ENCODE assay signal across 11 cellular contexts in the genomic region with DNA sequence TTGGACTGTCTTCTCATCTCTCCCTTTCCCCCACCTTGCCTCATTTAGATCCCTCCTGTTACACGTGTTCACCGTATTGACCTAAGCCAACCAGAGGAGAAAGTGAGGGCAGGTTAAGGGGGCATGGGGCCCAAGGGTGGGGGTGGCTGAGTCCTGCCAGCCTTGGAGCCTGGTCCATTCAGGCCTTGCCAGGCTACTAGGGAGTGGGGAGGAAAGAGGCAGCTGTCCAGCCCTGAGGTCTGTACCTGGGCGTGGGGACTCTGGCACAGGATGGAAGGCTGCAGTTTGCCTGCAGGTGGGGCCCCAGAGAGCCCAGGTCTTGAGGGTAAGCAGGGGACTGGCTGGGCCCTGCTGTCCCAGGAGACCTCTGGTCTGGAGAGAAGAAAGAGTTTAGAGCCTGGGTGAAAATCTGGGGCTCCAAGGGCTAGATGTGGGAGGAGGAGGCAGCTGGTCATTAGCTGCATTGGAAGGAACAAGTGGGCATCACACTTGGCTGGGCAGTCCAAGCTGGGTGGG.
DNase-seq lines count a peak whose midpoint lies in the region; ATAC-seq and TF ChIP-seq lines count a peak whose summit lies in the region.
"Had no signal": no experiment of that assay in that cellular context is flagged by ENCODE, and none has a peak within 500 bp of the region (broad histone marks: within the 10 kb centered on the region; RNA-seq: fewer than 3 reads in every experiment).

No MANE protein-coding gene starts in this region.

- H3K27me3 ChIP-seq in breast epithelium, result no peaks in the 10 kb centered on the region
- no peaks in the 10 kb centered on the region for H3K27me3 ChIP-seq in upper lobe of right lung

- POLR2A ChIA-PET in MCF 10A (lab: Yijun Ruan, JAX) (interaction anchor here (0.7 kb wide), 1 partner anchor 169 kb away, joined by 4 read pairs; no protein-coding TSS in a partner anchor), activated B cell treated with CpG ODN at 0.5 μM for 24 hours (lab: Charles Lee) (interaction anchor here (1.3 to 12.5 kb wide), 6 partner anchors 9 to 143 kb away, joined by 4 to 202 read pairs (median 8); partner anchors contain the start of gene RFTN1)

- no TSS peak for BruUV-seq in MCF 10A (replicated peaks; lab: Mats Ljungman, UMichigan)

- peaks cover 6% of the 10 kb centered on the region for H3K36me3 Mint-ChIP-seq in MCF 10A (ENCODE audit: insufficient read depth, unreplicated experiment)
- peaks cover 84% of the 10 kb centered on the region for H3K36me3 Mint-ChIP-seq in activated B cell treated with CpG ODN at 0.5 μM for 24 hours (ENCODE audit: low read depth)
- no peaks in the 10 kb centered on the region for H3K36me3 Mint-ChIP-seq in memory B cell

- TF ChIP-seq CTCF in MCF 10A (IDR thresholded peaks at IDR 0.05; ENCODE audit: unreplicated experiment), result no peak
- no peak for TF ChIP-seq CTCF in breast epithelium (IDR thresholded peaks at IDR 0.05)
- no peak for TF ChIP-seq CTCF in activated B cell treated with CpG ODN at 0.5 μM for 24 hours (IDR thresholded peaks at IDR 0.05)
- TF ChIP-seq CTCF in upper lobe of right lung (IDR thresholded peaks at IDR 0.05), result no peak

- H3K4me3 Mint-ChIP-seq in MCF 10A (ENCODE audit: unreplicated experiment) (no peak overlapping the region), activated B cell treated with CpG ODN at 0.5 μM for 24 hours (peak overlapping the region; percentile 75), memory B cell (peak overlapping the region; percentile 52)

- H3K4me1 Mint-ChIP-seq in MCF 10A (ENCODE audit: insufficient read depth, unreplicated experiment), result peaks cover 12% of the 10 kb centered on the region
- peaks cover 95% of the 10 kb centered on the region for H3K4me1 Mint-ChIP-seq in activated B cell treated with CpG ODN at 0.5 μM for 24 hours
- peaks cover 59% of the 10 kb centered on the region for H3K4me1 Mint-ChIP-seq in memory B cell

- H3K4me1 ChIP-seq in breast epithelium, result no peaks in the 10 kb centered on the region
- H3K4me1 ChIP-seq in upper lobe of right lung, result peaks cover 55% of the 10 kb centered on the region

- H3K27ac Mint-ChIP-seq in MCF 10A (ENCODE audit: low read depth, unreplicated experiment) (peak overlapping the region; percentile 46), activated B cell treated with CpG ODN at 0.5 μM for 24 hours (peak overlapping the region; percentile 93), memory B cell (peak overlapping the region; percentile 77)

- CTCF ChIA-PET in MCF 10A (lab: Yijun Ruan, JAX) (no interaction called here), activated B cell treated with CpG ODN at 0.5 μM for 24 hours (lab: Charles Lee) (interaction anchor here (1.0 kb wide), 1 partner anchor 82 kb away, joined by 4 read pairs; no protein-coding TSS in a partner anchor)

- no peak overlapping the region for H3K4me3 ChIP-seq in breast epithelium
- no peak overlapping the region for H3K4me3 ChIP-seq in upper lobe of right lung

- H3K27ac ChIP-seq in breast epithelium (peak overlapping the region in 1 of 2 donors; percentile 32), upper lobe of right lung (no peak overlapping the region)

- TF ChIP-seq POLR2A in breast epithelium (IDR thresholded peaks at IDR 0.05), result no peak

- ATAC-seq in activated B cell treated with CpG ODN at 0.5 μM for 24 hours (ENCODE audit: low read depth), result peak; percentile 19
- ATAC-seq in memory B cell (ENCODE audit: low read depth), result no peak
- ATAC-seq in upper lobe of right lung, result peak; percentile 3
- no peak for ATAC-seq in HG03342 (IDR thresholded peaks at IDR 0.05; ENCODE audit: unreplicated experiment)

- H3K36me3 ChIP-seq in breast epithelium (no peaks in the 10 kb centered on the region), upper lobe of right lung (peaks cover 24% of the 10 kb centered on the region)

- intact Hi-C loops in MCF 10A (cut with micrococcal nuclease) (no loop called here), breast epithelium (cut with DNase I; ENCODE audit: low total_unique reads) (no loop called here), activated B cell treated with CpG ODN at 0.5 μM for 24 hours (cut with micrococcal nuclease) (loop anchor here (5.0 to 10.0 kb wide), 3 partner anchors 106 to 821 kb away; partner anchors contain the start of gene OXNAD1), upper lobe of right lung (cut with DNase I) (no loop called here)

- DNase-seq in MCF 10A (ENCODE audit: unreplicated experiment) (no peak), breast epithelium (ENCODE audit: low spot score in 2 of 2) (no peak), activated B cell treated with CpG ODN at 0.5 μM for 24 hours (peak; percentile 32), memory B cell (ENCODE audit: low spot score in 2 of 2) (no peak), upper lobe of right lung (no peak), HPDE6-E6E7 (ENCODE audit: extremely low spot score) (no peak), SIG-M5 treated with dmso at 0.1 percent for 504 hours (lab: John Stamatoyannopoulos, UW; ENCODE audit: unreplicated experiment) (no peak)
- DNase-seq: MM.1S, NCI-H774, T1000 had no signal

- H3K27me3 Mint-ChIP-seq in MCF 10A (ENCODE audit: insufficient read depth, unreplicated experiment) (no peaks in the 10 kb centered on the region), activated B cell treated with CpG ODN at 0.5 μM for 24 hours (no peaks in the 10 kb centered on the region), memory B cell (peaks cover 17% of the 10 kb centered on the region)

- H3K9me3 Mint-ChIP-seq in MCF 10A (ENCODE audit: unreplicated experiment) (no peaks in the 10 kb centered on the region), activated B cell treated with CpG ODN at 0.5 μM for 24 hours (peaks cover under 1% of the 10 kb centered on the region), memory B cell (no peaks in the 10 kb centered on the region)

- no peaks in the 10 kb centered on the region for H3K9me3 ChIP-seq in breast epithelium
- H3K9me3 ChIP-seq in upper lobe of right lung, result no peaks in the 10 kb centered on the region

Comparison
In these comparisons a context has a peak if more than half of its experiments do, and no peak if none do; other contexts are left out.
1. ATAC-seq: peak in activated B cell treated with CpG ODN at 0.5 μM for 24 hours (single experiment) and upper lobe of right lung (single experiment); none in memory B cell (single experiment) and HG03342 (single experiment).
2. Peak in every context shown above with its lines, with median percentiles within 50 percentile points of each other: H3K27ac Mint-ChIP-seq.